In genomic region chr7:26857170-26857533, GRCh38 we compare ENCODE assay signal across 10 cellular contexts. TPM values are rescaled to one million over a fixed set of nuclear protein-coding genes. Genes with fewer than 3 reads are reported as not detected.
A peak's percentile ranks its signal among the peaks of the same experiment; 100 is the strongest.
DNase-seq lines count a peak whose midpoint lies in the region; ATAC-seq and TF ChIP-seq lines count a peak whose summit lies in the region.
"Had no signal": no experiment of that assay in that cellular context is flagged by ENCODE, and none has a peak within 500 bp of the region (broad histone marks: within the 10 kb centered on the region; RNA-seq: fewer than 3 reads in every experiment).

No MANE protein-coding gene starts in this region.

- H3K79me1 ChIP-seq in mesenchymal stem cell (replicated peaks; ENCODE audit: low read length, poor library complexity, severe bottlenecking) = peaks cover 3% of the 10 kb centered on the region

- no peak overlapping the region for H4K91ac ChIP-seq in mesenchymal stem cell (ENCODE audit: low read length)

- no peaks in the 10 kb centered on the region for H3K36me3 ChIP-seq in HUES64 (ENCODE audit: insufficient read depth, low read length)
- no peaks in the 10 kb centered on the region for H3K36me3 ChIP-seq in colonic mucosa
- H3K36me3 ChIP-seq in mesenchymal stem cell (ENCODE audit: control insufficient read depth in 1 of 2, insufficient read depth in 2 of 2, low read depth in 1 of 2, low read length in 2 of 2) = peaks cover 0 to 4% of the 10 kb centered on the region in 2 experiments
- peaks cover 0 to 2% of the 10 kb centered on the region in 2 donors for H3K36me3 ChIP-seq in stomach smooth muscle (ENCODE audit: control insufficient read depth in 2 of 2, insufficient read depth in 2 of 2, low read length in 2 of 2)

- 3% methylated on average over 7 of the region's 9 CpGs for WGBS in HUES64
- WGBS in mesenchymal stem cell = 7% methylated on average over 8 of the region's 9 CpGs

- H2BK12ac ChIP-seq in mesenchymal stem cell (ENCODE audit: low read length in 2 of 2) = no peak overlapping the region

- no peak overlapping the region for H2AFZ ChIP-seq in mesenchymal stem cell (ENCODE audit: low read depth, low read length)

- ATAC-seq in GM18498 (IDR thresholded peaks at IDR 0.05; ENCODE audit: unreplicated experiment) (no peak), foreskin keratinocyte (no peak), left colon (no peak), GM18858 (IDR thresholded peaks at IDR 0.05; ENCODE audit: unreplicated experiment) (no peak)

- no peaks in the 10 kb centered on the region for H3K9me3 ChIP-seq in HUES64 (ENCODE audit: insufficient read depth, low read depth, low read length)
- no peaks in the 10 kb centered on the region for H3K9me3 ChIP-seq in colonic mucosa
- no peaks in the 10 kb centered on the region for H3K9me3 ChIP-seq in mesenchymal stem cell (ENCODE audit: control insufficient read depth, low read length)
- no peaks in the 10 kb centered on the region for H3K9me3 ChIP-seq in stomach smooth muscle (ENCODE audit: control insufficient read depth in 2 of 2, low read length in 2 of 2)

- no peak overlapping the region for H3K4ac ChIP-seq in mesenchymal stem cell (ENCODE audit: low read depth in 1 of 2, low read length in 2 of 2)

- H3K4me3 ChIP-seq in HUES64 (ENCODE audit: low read length) = peak overlapping the region; percentile 42
- H3K4me3 ChIP-seq in colonic mucosa = peak overlapping the region; percentile 4
- peak overlapping the region; percentile 41 to 63 for H3K4me3 ChIP-seq in mesenchymal stem cell (ENCODE audit: insufficient read depth in 1 of 2, low read depth in 1 of 2, low read length in 2 of 2)
- peak overlapping the region; percentile 61 to 69 for H3K4me3 ChIP-seq in stomach smooth muscle (ENCODE audit: low read length in 2 of 2)

- no peak overlapping the region for H3K27ac ChIP-seq in HUES64 (ENCODE audit: low read depth, low read length)
- H3K27ac ChIP-seq in colonic mucosa = peak overlapping the region; percentile 51
- peak overlapping the region; percentile 83 for H3K27ac ChIP-seq in mesenchymal stem cell (ENCODE audit: low read length, poor library complexity, severe bottlenecking)
- peak overlapping the region; percentile 59 for H3K27ac ChIP-seq in stomach smooth muscle (ENCODE audit: low read length)
- H3K27ac ChIP-seq in foreskin keratinocyte = no peak overlapping the region

- H3K18ac ChIP-seq in mesenchymal stem cell (ENCODE audit: low read depth in 1 of 2, low read length in 2 of 2) = peak overlapping the region in 1 of 2 experiments; percentile 37

- H4K8ac ChIP-seq in mesenchymal stem cell (ENCODE audit: low read length) = peak overlapping the region; percentile 0

- H2BK15ac ChIP-seq in mesenchymal stem cell (ENCODE audit: low read depth, poor library complexity, severe bottlenecking) = no peak overlapping the region

- H3K23ac ChIP-seq in mesenchymal stem cell (ENCODE audit: low read length in 2 of 2) = no peak overlapping the region

- no peak for DNase-seq in colonic mucosa
- no peak for DNase-seq in mesenchymal stem cell
- DNase-seq in foreskin keratinocyte = no peak
- DNase-seq in left colon = no peak
- DNase-seq: DND-41, NCI-H2029 had no signal

- peak overlapping the region; percentile 88 for H3K4me2 ChIP-seq in mesenchymal stem cell (ENCODE audit: low read length, poor library complexity, severe bottlenecking)

- H2BK120ac ChIP-seq in mesenchymal stem cell (ENCODE audit: low read depth, low read length) = no peak overlapping the region

- H3K27me3 ChIP-seq in HUES64 (ENCODE audit: insufficient read depth, low read length) (peaks cover 99% of the 10 kb centered on the region), colonic mucosa (no peaks in the 10 kb centered on the region), mesenchymal stem cell (ENCODE audit: control insufficient read depth in 1 of 2, insufficient read depth in 1 of 2, low read length in 2 of 2) (no peaks in the 10 kb centered on the region), stomach smooth muscle (ENCODE audit: control insufficient read depth in 1 of 2, insufficient read depth in 2 of 2, low read length in 2 of 2) (no peaks in the 10 kb centered on the region), foreskin keratinocyte (no peaks in the 10 kb centered on the region)

- H3K4me1 ChIP-seq in HUES64 (ENCODE audit: insufficient read depth, low read length) = peaks cover 17% of the 10 kb centered on the region
- no peaks in the 10 kb centered on the region for H3K4me1 ChIP-seq in colonic mucosa
- H3K4me1 ChIP-seq in mesenchymal stem cell (ENCODE audit: control insufficient read depth, insufficient read depth, low read depth, low read length) = peaks cover 5% of the 10 kb centered on the region
- H3K4me1 ChIP-seq in stomach smooth muscle (ENCODE audit: control insufficient read depth, insufficient read depth, low read length) = no peaks in the 10 kb centered on the region
- peaks cover 31% of the 10 kb centered on the region for H3K4me1 ChIP-seq in foreskin keratinocyte

- no peak overlapping the region for H3K9ac ChIP-seq in HUES64 (ENCODE audit: low read depth, low read length)
- peak overlapping the region; percentile 67 to 95 for H3K9ac ChIP-seq in colonic mucosa (ENCODE audit: low read depth in 2 of 2, low read length in 2 of 2)
- H3K9ac ChIP-seq in mesenchymal stem cell (ENCODE audit: low read length) = peak overlapping the region; percentile 69
- peak overlapping the region; percentile 60 to 63 for H3K9ac ChIP-seq in stomach smooth muscle (ENCODE audit: low read length in 2 of 2)

- no peak overlapping the region for H3K14ac ChIP-seq in mesenchymal stem cell (ENCODE audit: low read length in 2 of 2)

- H2BK5ac ChIP-seq in mesenchymal stem cell (ENCODE audit: low read depth, low read length, poor library complexity, severe bottlenecking) = no peak overlapping the region

- no peak overlapping the region for H2AK5ac ChIP-seq in mesenchymal stem cell (ENCODE audit: low read length, severe bottlenecking)

- intact Hi-C loops in colonic mucosa (cut with DNase I) = no loop called here
- intact Hi-C loops in left colon (cut with DNase I, micrococcal nuclease) = loop anchor here in 1 of 2 donors (5.0 to 10.0 kb wide), 2 partner anchors 285 to 482 kb away; partner anchors contain the start of gene HOXA5

- TF ChIP-seq CTCF in colonic mucosa (IDR thresholded peaks at IDR 0.05) = no peak
- TF ChIP-seq CTCF in foreskin keratinocyte (conservative IDR thresholded peaks at IDR 0.05) = no peak

RNA-seq across cellular contexts. Expression of gene SKAP2, which starts 7.2 kb away (rescaled TPM):
- polyA plus RNA-seq in HUES64 (2013, experiment 1 of 2) = 3.9 TPM
- polyA plus RNA-seq in HUES64 (2013, experiment 2 of 2) = 5.2 TPM
- total RNA-seq in colonic mucosa (10 to 100 TPM; 41.6 to 46.9 TPM), foreskin keratinocyte (17.0 and 18.5 TPM in 2 replicates), left colon (10 to 100 TPM; 39.3 to 46.6 TPM)
- polyA plus RNA-seq in mesenchymal stem cell (2013, experiment 1 of 2) = 12.3 TPM
- 12.3 TPM for polyA plus RNA-seq in mesenchymal stem cell (2013, experiment 2 of 2)
- 5.2 and 6.4 TPM in 2 replicates for polyA plus RNA-seq in foreskin keratinocyte

Comparison
In these comparisons a context has a peak if more than half of its experiments do, and no peak if none do; other contexts are left out.
1. H3K27ac ChIP-seq: peak in colonic mucosa (single experiment), mesenchymal stem cell (single experiment) and stomach smooth muscle (single experiment); none in HUES64 (single experiment) and foreskin keratinocyte (single experiment).
2. H3K4me3 ChIP-seq: peak in every context shown above with its lines; median percentile 65 in stomach smooth muscle; 52 in mesenchymal stem cell; 42 in HUES64; 4 in colonic mucosa.